Comparison of ENCODE assay signal across 17 cellular contexts in the genomic region with DNA sequence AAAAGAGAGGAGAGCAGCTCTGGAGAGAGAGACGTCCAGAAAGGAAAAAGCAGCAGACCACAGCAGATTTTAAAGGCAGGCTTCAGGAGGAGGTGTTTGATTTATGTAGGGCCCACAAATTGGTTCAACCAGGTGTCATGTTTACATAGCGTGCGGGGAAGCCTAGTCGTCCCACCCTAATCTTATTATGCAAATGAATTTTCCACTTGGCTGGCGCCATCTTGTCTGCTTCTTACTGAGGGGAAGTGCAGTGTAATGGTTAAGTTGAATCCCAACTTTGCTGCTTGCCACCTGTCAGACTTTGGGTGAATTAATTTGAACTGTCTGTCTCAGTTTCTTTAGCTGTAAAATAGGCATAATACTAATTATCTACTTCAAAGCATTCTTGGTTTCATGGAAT.
DNase-seq lines count a peak whose midpoint lies in the region; ATAC-seq and TF ChIP-seq lines count a peak whose summit lies in the region.
"Had no signal": no experiment of that assay in that cellular context is flagged by ENCODE, and none has a peak within 500 bp of the region (broad histone marks: within the 10 kb centered on the region; RNA-seq: fewer than 3 reads in every experiment).

No MANE protein-coding gene starts in this region.

- peak; percentile 53 for ATAC-seq in GM18907 (IDR thresholded peaks at IDR 0.05; ENCODE audit: unreplicated experiment)
- ATAC-seq: activated T-cell treated with anti-CD3 and anti-CD28 coated beads, Interleukin-2, amount 50 U/mL, for 4 hours had no signal

- H3K4me1 Mint-ChIP-seq in progenitor cell of endocrine pancreas (ENCODE audit: low read depth): peaks cover 28% of the 10 kb centered on the region

- TF ChIP-seq CTCF in progenitor cell of endocrine pancreas (IDR thresholded peaks at IDR 0.05; ENCODE audit: unreplicated experiment): no peak

- no peaks in the 10 kb centered on the region for H3K36me3 Mint-ChIP-seq in progenitor cell of endocrine pancreas (ENCODE audit: insufficient read depth)

- H3K27me3 Mint-ChIP-seq in progenitor cell of endocrine pancreas: no peaks in the 10 kb centered on the region

- DNase-seq in NCI-H1048 (lab: John Stamatoyannopoulos, UW) (peak; percentile 67), NCI-H748 treated with DMSO at 0.1 percent for 48 hours (lab: John Stamatoyannopoulos, UW) (peak; percentile 93), progenitor cell of endocrine pancreas (ENCODE audit: low spot score, unreplicated experiment) (no peak), H4 (ENCODE audit: low spot score) (no peak), nucleus accumbens (lab: John Stamatoyannopoulos, UW) (no peak)
- DNase-seq in activated effector memory CD4-positive, alpha-beta T cell treated with Interleukin-2 at 50 U/mL for 16 hours: no peak
- DNase-seq: activated CD4-positive, alpha-beta T cell treated with anti-CD3 and anti-CD28 coated beads, Interleukin-2, amount 50 U/mL, for 1 hour; activated T-cell treated with anti-CD3 and anti-CD28 coated beads, Interleukin-2, amount 50 U/mL, for 4 hours; BE2C; DMS79 treated with DMSO at 0.1 percent for 48 hours; H9; IMR-90; SIG-M5; sigmoid colon; stimulated activated CD4-positive, alpha-beta T cell treated with anti-CD3 and anti-CD28 coated beads, Interleukin-2, amount 100 ng/mL, for 48 hours; T1000 had no signal

- no peaks in the 10 kb centered on the region for H3K9me3 Mint-ChIP-seq in progenitor cell of endocrine pancreas (ENCODE audit: low read depth)
- H3K9me3 Mint-ChIP-seq: H9 had no signal

- peak overlapping the region; percentile 1 for H3K4me3 Mint-ChIP-seq in progenitor cell of endocrine pancreas (ENCODE audit: low read depth)
- H3K4me3 Mint-ChIP-seq: activated T-cell treated with anti-CD3 and anti-CD28 coated beads, Interleukin-2, amount 50 U/mL, for 4 hours; H9 had no signal

- peak overlapping the region; percentile 63 for H3K27ac Mint-ChIP-seq in progenitor cell of endocrine pancreas
- H3K27ac Mint-ChIP-seq: H9 had no signal

Comparison
In these comparisons a context has a peak if more than half of its experiments do, and no peak if none do; other contexts are left out.
1. DNase-seq: peak in NCI-H1048 (single experiment) and NCI-H748 treated with DMSO at 0.1 percent for 48 hours (single experiment); none in progenitor cell of endocrine pancreas (single experiment), H4 (single experiment), nucleus accumbens (0 of 56) and activated effector memory CD4-positive, alpha-beta T cell treated with Interleukin-2 at 50 U/mL for 16 hours (single experiment).